Comparison of ENCODE assay signal across 15 cellular contexts in the genomic region with DNA sequence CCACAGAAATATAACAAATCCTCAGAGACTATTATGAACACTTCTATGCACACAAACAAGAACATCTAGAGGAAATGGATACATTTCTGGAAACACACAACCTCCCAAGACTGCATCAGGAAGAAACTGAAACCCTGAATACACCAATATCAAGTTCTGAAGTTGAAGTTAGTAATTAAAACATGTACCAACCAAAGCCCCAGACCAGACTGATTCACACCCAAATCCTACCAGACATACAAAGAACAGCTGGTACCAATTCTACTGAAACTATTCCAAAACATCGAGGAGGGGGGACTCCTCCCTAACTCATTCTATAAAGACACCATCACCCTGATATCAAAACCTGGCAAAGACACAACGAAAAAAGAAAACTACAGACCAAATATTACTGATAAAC.
A peak's percentile ranks its signal among the peaks of the same experiment; 100 is the strongest.
DNase-seq lines count a peak whose midpoint lies in the region; ATAC-seq lines count a peak whose summit lies in the region.
"Had no signal": no experiment of that assay in that cellular context is flagged by ENCODE, and none has a peak within 500 bp of the region (broad histone marks: within the 10 kb centered on the region; RNA-seq: fewer than 3 reads in every experiment).

No MANE protein-coding gene starts in this region.

- H3K4me1 ChIP-seq in skeletal muscle satellite cell (ENCODE audit: control insufficient read depth, insufficient read depth, low read length): peaks cover 46% of the 10 kb centered on the region
- H3K4me1 ChIP-seq: A549; BLaER1 treated with 17β-estradiol and CSF1 and Interleukin-3, amounts not matched to agents 10 nM and 100 nM; Caco-2 had no signal

- no peaks in the 10 kb centered on the region for H3K27me3 ChIP-seq in skeletal muscle satellite cell (ENCODE audit: control insufficient read depth, insufficient read depth, low read length)
- H3K27me3 ChIP-seq: BLaER1 treated with 17β-estradiol and CSF1 and Interleukin-3, amounts not matched to agents 10 nM and 100 nM had no signal

- no peak overlapping the region for H3K4me3 ChIP-seq in skeletal muscle satellite cell (ENCODE audit: low read length)
- H3K4me3 ChIP-seq: A549; BLaER1 treated with 17β-estradiol and CSF1 and Interleukin-3, amounts not matched to agents 10 nM and 100 nM had no signal

- no peaks in the 10 kb centered on the region for H3K9me3 ChIP-seq in skeletal muscle satellite cell (replicated peaks; ENCODE audit: low read length)
- H3K9me3 ChIP-seq: A549 had no signal

- H3K9ac ChIP-seq in skeletal muscle satellite cell (ENCODE audit: low read depth, low read length): peak overlapping the region; percentile 15
- H3K9ac ChIP-seq: BLaER1 treated with 17β-estradiol and CSF1 and Interleukin-3, amounts not matched to agents 10 nM and 100 nM had no signal

- peak; percentile 43 for DNase-seq in NCI-H2171 treated with DMSO at 0.1 percent for 48 hours (lab: John Stamatoyannopoulos, UW)
- DNase-seq in NCI-H2171 (lab: John Stamatoyannopoulos, UW): no peak
- DNase-seq in LHCN-M2 (ENCODE audit: low read depth): peak; percentile 72
- DNase-seq in amniotic stem cell (lab: John Stamatoyannopoulos, UW): no peak
- DNase-seq: AML-193; Caco-2; Calu3; CD4-positive, alpha-beta T cell; CD8-positive, alpha-beta T cell; DMS79 treated with DMSO at 0.1 percent for 48 hours; GF-D8 had no signal

- no peaks in the 10 kb centered on the region for H3K36me3 ChIP-seq in skeletal muscle satellite cell (ENCODE audit: insufficient read depth, low read length)

- peak overlapping the region; percentile 48 for H3K4me2 ChIP-seq in skeletal muscle satellite cell (ENCODE audit: low read length)
- H3K4me2 ChIP-seq: A549; BLaER1 treated with 17β-estradiol and CSF1 and Interleukin-3, amounts not matched to agents 10 nM and 100 nM had no signal

- ATAC-seq in HG02759 (IDR thresholded peaks at IDR 0.05; ENCODE audit: unreplicated experiment): no peak
- ATAC-seq: A549; CD8-positive, alpha-beta T cell had no signal

Comparison
In these comparisons a context has a peak if more than half of its experiments do, and no peak if none do; other contexts are left out.
1. DNase-seq: peak in NCI-H2171 treated with DMSO at 0.1 percent for 48 hours (single experiment) and LHCN-M2 (single experiment); none in NCI-H2171 (single experiment) and amniotic stem cell (single experiment).